In the genomic region with DNA sequence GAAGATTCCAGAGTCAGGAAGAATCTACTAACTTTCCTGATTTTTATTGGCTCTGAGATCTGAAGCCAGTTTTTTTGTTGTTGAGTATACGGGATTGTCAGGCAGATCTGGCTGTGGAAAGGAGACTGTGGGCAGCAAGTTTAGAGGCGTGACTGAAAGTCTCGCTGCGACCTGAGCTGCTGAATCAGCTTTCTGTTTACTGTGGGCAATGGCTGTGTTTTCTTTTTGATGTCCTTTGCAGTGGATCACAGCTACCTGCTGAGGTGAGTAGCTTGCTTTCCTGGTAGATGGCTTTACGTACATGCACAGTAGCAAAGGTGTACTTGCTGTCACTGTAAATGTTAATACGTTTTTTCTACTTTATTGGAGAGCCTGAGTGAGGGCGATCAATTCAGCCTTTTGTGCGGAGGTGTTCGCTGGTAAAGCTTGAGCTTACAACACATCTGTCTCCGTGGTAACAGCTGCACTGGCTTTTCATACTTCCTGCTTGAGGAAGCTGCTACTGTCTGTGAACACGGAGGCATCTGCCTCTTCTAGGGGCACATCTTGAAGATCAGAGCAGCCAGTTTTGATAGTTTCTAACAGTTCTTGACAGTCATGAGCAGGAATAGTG, we compare ENCODE assay signal across 8 cellular contexts.
DNase-seq lines count a peak whose midpoint lies in the region; ATAC-seq and TF ChIP-seq lines count a peak whose summit lies in the region.
"Not testable (repeated sequence)": the region's sequence is repeated elsewhere in the genome, so short reads cannot be mapped to it uniquely, and the experiment has no call there.

No MANE protein-coding gene starts in this region.

- peak overlapping the region; percentile 93 to 98 (median 97) for H3K27ac Mint-ChIP-seq in CD4-positive, CD25-positive, alpha-beta regulatory T cell
- peak overlapping the region; percentile 99 for H3K27ac Mint-ChIP-seq in T-helper 17 cell
- H3K27ac Mint-ChIP-seq in stimulated activated effector memory CD8-positive, alpha-beta T cell treated with anti-CD3 and anti-CD28 coated beads, Interleukin-12 subunit alpha, Interleukin-12 subunit beta, amount 100 ng/mL, for 72 hours = peak overlapping the region; percentile 84

- not testable (repeated sequence) for TF ChIP-seq CTCF in colonic mucosa (IDR thresholded peaks at IDR 0.05); kidney epithelial cell (IDR thresholded peaks at IDR 0.05; ENCODE audit: insufficient read depth, low read length, poor library complexity, severe bottlenecking)

- not testable (repeated sequence) for H3K9me3 ChIP-seq in CD4-positive, CD25-positive, alpha-beta regulatory T cell (ENCODE audit: control insufficient read depth in 2 of 2, low read length in 2 of 2); T-helper 17 cell (ENCODE audit: control insufficient read depth, low read length, poor library complexity, severe bottlenecking); colonic mucosa

- intact Hi-C loops in colonic mucosa (cut with DNase I) = not testable (repeated sequence)

- H3K27me3 Mint-ChIP-seq in CD4-positive, CD25-positive, alpha-beta regulatory T cell; T-helper 17 cell: not testable (repeated sequence)

- H3K4me3 Mint-ChIP-seq in CD4-positive, CD25-positive, alpha-beta regulatory T cell = peak overlapping the region; percentile 50 to 92 (median 86)
- peak overlapping the region; percentile 90 for H3K4me3 Mint-ChIP-seq in T-helper 17 cell
- H3K4me3 Mint-ChIP-seq in stimulated activated effector memory CD8-positive, alpha-beta T cell treated with anti-CD3 and anti-CD28 coated beads, Interleukin-12 subunit alpha, Interleukin-12 subunit beta, amount 100 ng/mL, for 72 hours = peak overlapping the region; percentile 70

- H3K27ac ChIP-seq in CD4-positive, CD25-positive, alpha-beta regulatory T cell (ENCODE audit: insufficient read depth, low read length, poor library complexity, severe bottlenecking) = peak overlapping the region; percentile 69
- H3K27ac ChIP-seq in colonic mucosa = not testable (repeated sequence)

- not testable (repeated sequence) for H3K36me3 ChIP-seq in CD4-positive, CD25-positive, alpha-beta regulatory T cell (ENCODE audit: control insufficient read depth, insufficient read depth, low read length); colonic mucosa; kidney epithelial cell (ENCODE audit: control insufficient read depth, insufficient read depth, low read length)

- peaks cover 13% of the 10 kb centered on the region for H3K4me1 ChIP-seq in CD4-positive, CD25-positive, alpha-beta regulatory T cell (ENCODE audit: control insufficient read depth, insufficient read depth, low read length, poor library complexity, severe bottlenecking)
- H3K4me1 ChIP-seq in colonic mucosa = not testable (repeated sequence)

- not testable (repeated sequence) for H3K9me3 Mint-ChIP-seq in CD4-positive, CD25-positive, alpha-beta regulatory T cell; stimulated activated effector memory CD8-positive, alpha-beta T cell treated with anti-CD3 and anti-CD28 coated beads, Interleukin-12 subunit alpha, Interleukin-12 subunit beta, amount 100 ng/mL, for 72 hours

- peaks cover 7 to 32% (median 19%) of the 10 kb centered on the region in 4 donors for H3K4me1 Mint-ChIP-seq in CD4-positive, CD25-positive, alpha-beta regulatory T cell
- peaks cover 22% of the 10 kb centered on the region for H3K4me1 Mint-ChIP-seq in T-helper 17 cell
- H3K4me1 Mint-ChIP-seq in stimulated activated effector memory CD8-positive, alpha-beta T cell treated with anti-CD3 and anti-CD28 coated beads, Interleukin-12 subunit alpha, Interleukin-12 subunit beta, amount 100 ng/mL, for 72 hours = peaks cover 24% of the 10 kb centered on the region

- H3K36me3 Mint-ChIP-seq in CD4-positive, CD25-positive, alpha-beta regulatory T cell; T-helper 17 cell (ENCODE audit: low read depth); stimulated activated effector memory CD8-positive, alpha-beta T cell treated with anti-CD3 and anti-CD28 coated beads, Interleukin-12 subunit alpha, Interleukin-12 subunit beta, amount 100 ng/mL, for 72 hours: not testable (repeated sequence)

- H3K4me3 ChIP-seq in CD4-positive, CD25-positive, alpha-beta regulatory T cell (ENCODE audit: low read depth, low read length) = peak overlapping the region; percentile 92
- peak overlapping the region; percentile 9 for H3K4me3 ChIP-seq in colonic mucosa
- H3K4me3 ChIP-seq in kidney epithelial cell (ENCODE audit: low read depth, low read length) = peak overlapping the region; percentile 25

- H3K27me3 ChIP-seq in CD4-positive, CD25-positive, alpha-beta regulatory T cell (ENCODE audit: control insufficient read depth, insufficient read depth, low read length); colonic mucosa; kidney epithelial cell (ENCODE audit: control insufficient read depth, insufficient read depth, low read length): not testable (repeated sequence)

- peak; percentile 8 to 74 (median 60) for DNase-seq in CD4-positive, CD25-positive, alpha-beta regulatory T cell
- DNase-seq in Kasumi-1 (lab: John Stamatoyannopoulos, UW) (peak; percentile 64 to 80), T-helper 17 cell (peak in 2 of 3 donors; percentile 24 to 28), activated T-helper 1 cell treated with Interleukin-2 at 50 U/mL for 16 hours (ENCODE audit: low read depth) (peak; percentile 20), colonic mucosa (peak; percentile 63), renal cortical epithelial cell (ENCODE audit: low read depth) (peak; percentile 9)
- not testable (repeated sequence) for DNase-seq in kidney epithelial cell (ENCODE audit: low read depth)
- peak; percentile 7 to 71 for DNase-seq in stimulated activated effector memory CD8-positive, alpha-beta T cell treated with anti-CD3 and anti-CD28 coated beads, Interleukin-12 subunit alpha, Interleukin-12 subunit beta, amount 100 ng/mL, for 72 hours (ENCODE audit: low spot score in 2 of 2)

- not testable (repeated sequence) for H3K9ac ChIP-seq in colonic mucosa (ENCODE audit: low read depth in 2 of 2, low read length in 2 of 2)

- ATAC-seq in CD4-positive, CD25-positive, alpha-beta regulatory T cell (ENCODE audit: low read depth in 2 of 2); T-helper 17 cell; stimulated activated effector memory CD8-positive, alpha-beta T cell treated with anti-CD3 and anti-CD28 coated beads, Interleukin-12 subunit alpha, Interleukin-12 subunit beta, amount 100 ng/mL, for 72 hours: not testable (repeated sequence)

Comparison
In these comparisons a context has a peak if more than half of its experiments do, and no peak if none do; other contexts are left out.
1. H3K4me3 ChIP-seq: peak in every context shown above with its lines; median percentile 92 in CD4-positive, CD25-positive, alpha-beta regulatory T cell; 25 in kidney epithelial cell; 9 in colonic mucosa.